ENCODE assay signal across 23 cellular contexts in genomic region chr3:59131016-59131771, GRCh38.
"Had no signal": no experiment of that assay in that cellular context is flagged by ENCODE, and none has a peak within 500 bp of the region (broad histone marks: within the 10 kb centered on the region; RNA-seq: fewer than 3 reads in every experiment).

No MANE protein-coding gene starts in this region.

- H3K36me3 ChIP-seq: esophagus muscularis mucosa, pancreas, right atrium auricular region, spleen, thoracic aorta, vagina had no signal

- H3K4me3 ChIP-seq: esophagus muscularis mucosa, pancreas, psoas muscle, right atrium auricular region, spleen, thoracic aorta, vagina had no signal

- H3K4me1 ChIP-seq: esophagus muscularis mucosa, psoas muscle, right atrium auricular region, spleen, vagina had no signal

- H3K27me3 ChIP-seq: esophagus muscularis mucosa, pancreas, right atrium auricular region, spleen, vagina had no signal

- H3K27ac ChIP-seq: esophagus muscularis mucosa, pancreas, psoas muscle, right atrium auricular region, spleen, thoracic aorta, vagina had no signal

- H3K9me3 ChIP-seq: esophagus muscularis mucosa, pancreas, psoas muscle, right atrium auricular region, spleen, thoracic aorta, vagina had no signal

- DNase-seq: activated B cell treated with CpG ODN at 0.5 μM for 24 hours; activated CD4-positive, alpha-beta T cell treated with anti-CD3 and anti-CD28 coated beads for 36 hours; activated CD4-positive, alpha-beta T cell treated with anti-CD3 and anti-CD28 coated beads, Interleukin-2, amount 50 U/mL, for 48 hours; activated CD8-positive, alpha-beta memory T cell treated with anti-CD3 and anti-CD28 coated beads, Interleukin-2, amount 50 U/mL, for 48 hours; activated naive CD4-positive, alpha-beta T cell; activated T-cell treated with anti-CD3 and anti-CD28 coated beads, Interleukin-2, amount 50 U/mL, for 4 hours; central memory CD4-positive, alpha-beta T cell; effector memory CD8-positive, alpha-beta T cell; foreskin melanocyte; glutamatergic neuron; hippocampal formation; kidney glomerular epithelial cell; left ventricle myocardium superior; mammary epithelial cell; pancreas; psoas muscle; spleen; stimulated activated CD4-positive, alpha-beta T cell treated with anti-CD3 and anti-CD28 coated beads, Interleukin-4, amount 100 ng/mL, for 1 hour; stimulated activated naive CD4-positive, alpha-beta T cell had no signal
